18 cellular contexts compared by ENCODE assay signal in the genomic region with DNA sequence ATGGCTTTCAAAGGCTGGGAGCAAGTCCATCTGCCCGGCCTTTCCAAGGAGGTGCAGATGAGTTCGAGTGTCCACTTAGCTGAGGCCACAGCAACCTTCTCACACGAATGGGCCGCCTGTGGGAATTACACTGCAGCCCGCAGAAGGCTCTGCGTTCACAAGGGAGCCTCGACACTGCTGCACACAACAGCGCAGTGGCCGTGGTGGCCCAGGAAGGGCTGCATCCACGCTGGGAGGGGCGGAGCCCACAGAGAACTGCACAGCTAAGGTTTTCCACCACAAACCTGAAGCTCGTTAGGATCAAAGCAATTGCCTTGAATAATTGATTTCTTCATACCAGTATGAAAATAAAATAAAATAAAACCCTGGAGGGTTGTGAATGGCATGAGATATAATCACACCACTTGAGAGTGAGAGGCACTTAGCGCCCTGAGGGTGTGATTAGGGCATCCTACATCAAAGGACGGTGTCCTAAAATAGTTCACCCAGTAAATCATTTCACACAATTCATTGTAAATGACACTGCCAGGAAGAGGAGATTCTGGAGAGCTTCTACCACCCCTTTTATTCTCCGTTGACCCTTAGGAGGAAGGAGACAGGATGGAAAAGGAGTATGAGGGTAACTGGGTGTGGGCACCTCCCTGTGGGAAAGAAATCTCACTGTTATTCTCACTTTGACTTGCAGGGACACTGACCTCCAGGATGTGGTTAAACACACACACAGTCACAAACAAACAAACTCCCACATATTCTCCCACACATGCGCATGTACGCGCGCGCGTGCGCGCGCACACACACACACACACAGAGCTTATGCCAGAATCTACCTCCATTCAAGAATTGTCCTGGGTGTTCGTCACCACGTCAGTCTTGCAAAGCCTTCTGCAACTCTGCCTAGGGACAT.
DNase-seq lines count a peak whose midpoint lies in the region; ATAC-seq and TF ChIP-seq lines count a peak whose summit lies in the region.
"Had no signal": no experiment of that assay in that cellular context is flagged by ENCODE, and none has a peak within 500 bp of the region (broad histone marks: within the 10 kb centered on the region; RNA-seq: fewer than 3 reads in every experiment).

No MANE protein-coding gene starts in this region.

- ATAC-seq in natural killer cell treated with Interleukin-12 subunit alpha and Interleukin-12 subunit beta and Interleukin-15 and Interleukin-18, amount 100 ng/mL, for 72 hours, result peak; percentile 83 to 84
- ATAC-seq in GM19455 (IDR thresholded peaks at IDR 0.05; ENCODE audit: unreplicated experiment) (no peak), foreskin keratinocyte (no peak)
- ATAC-seq: stimulated activated memory B cell treated with anti-CD40 and anti-IgM and Interleukin-4, amounts not matched to agents 10 μg/mL and 1 μg/mL and 100 μg/mL, for 72 hours had no signal

- peaks cover 3% of the 10 kb centered on the region for H3K36me3 Mint-ChIP-seq in activated CD4-positive, alpha-beta T cell treated with anti-CD3 and anti-CD28 coated beads, Interleukin-2, amount 10 ng/mL, durations not matched to agents 24 days and 14 days (ENCODE audit: low read depth)
- H3K36me3 Mint-ChIP-seq in activated CD4-positive, alpha-beta memory T cell treated with anti-CD3 and anti-CD28 coated beads for 36 hours, result no peaks in the 10 kb centered on the region
- no peaks in the 10 kb centered on the region for H3K36me3 Mint-ChIP-seq in natural killer cell treated with Interleukin-12 subunit alpha and Interleukin-12 subunit beta and Interleukin-15 and Interleukin-18, amount 100 ng/mL, for 72 hours
- H3K36me3 Mint-ChIP-seq: activated naive CD4-positive, alpha-beta T cell treated with anti-CD3 and anti-CD28 coated beads, Interleukin-2, amount 10 ng/mL, durations not matched to agents 7 days and 5 days; stimulated activated memory B cell treated with anti-CD40 and anti-IgM and Interleukin-4, amounts not matched to agents 10 μg/mL and 1 μg/mL and 100 μg/mL, for 72 hours had no signal

- H3K9me3 Mint-ChIP-seq in activated CD4-positive, alpha-beta T cell treated with anti-CD3 and anti-CD28 coated beads, Interleukin-2, amount 10 ng/mL, durations not matched to agents 24 days and 14 days, result peaks cover 9% of the 10 kb centered on the region
- H3K9me3 Mint-ChIP-seq in activated CD4-positive, alpha-beta memory T cell treated with anti-CD3 and anti-CD28 coated beads for 36 hours, result no peaks in the 10 kb centered on the region
- H3K9me3 Mint-ChIP-seq in natural killer cell treated with Interleukin-12 subunit alpha and Interleukin-12 subunit beta and Interleukin-15 and Interleukin-18, amount 100 ng/mL, for 72 hours, result no peaks in the 10 kb centered on the region
- H3K9me3 Mint-ChIP-seq: activated naive CD4-positive, alpha-beta T cell treated with anti-CD3 and anti-CD28 coated beads, Interleukin-2, amount 10 ng/mL, durations not matched to agents 7 days and 5 days had no signal

- peaks cover 11% of the 10 kb centered on the region for H3K27me3 Mint-ChIP-seq in activated CD4-positive, alpha-beta T cell treated with anti-CD3 and anti-CD28 coated beads, Interleukin-2, amount 10 ng/mL, durations not matched to agents 24 days and 14 days
- no peaks in the 10 kb centered on the region for H3K27me3 Mint-ChIP-seq in activated CD4-positive, alpha-beta memory T cell treated with anti-CD3 and anti-CD28 coated beads for 36 hours
- H3K27me3 Mint-ChIP-seq in natural killer cell treated with Interleukin-12 subunit alpha and Interleukin-12 subunit beta and Interleukin-15 and Interleukin-18, amount 100 ng/mL, for 72 hours, result no peaks in the 10 kb centered on the region

- CTCF ChIA-PET in activated CD4-positive, alpha-beta memory T cell treated with anti-CD3 and anti-CD28 coated beads for 36 hours (lab: Charles Lee), result interaction anchor here (1.0 kb wide), 1 partner anchor 120 kb away, joined by 4 read pairs; no protein-coding TSS in a partner anchor

- no peak overlapping the region for H3K4me3 ChIP-seq in GM06990 (replicated peaks; ENCODE audit: low read depth, low read length)
- H3K4me3 ChIP-seq: left ventricle myocardium inferior, PC-9, vagina had no signal

- intact Hi-C loops in activated CD4-positive, alpha-beta T cell treated with anti-CD3 and anti-CD28 coated beads, Interleukin-2, amount 10 ng/mL, durations not matched to agents 24 days and 14 days (cut with micrococcal nuclease), result loop anchor here (5.0 kb wide), 1 partner anchor 37 kb away; no protein-coding TSS in a partner anchor
- intact Hi-C loops in activated CD4-positive, alpha-beta memory T cell treated with anti-CD3 and anti-CD28 coated beads for 36 hours (cut with micrococcal nuclease), result no loop called here

- no peak overlapping the region for H3K27ac ChIP-seq in foreskin keratinocyte
- H3K27ac ChIP-seq: brain microvascular endothelial cell, left ventricle myocardium inferior, PC-9, vagina had no signal

- no peak overlapping the region for H3K4me3 Mint-ChIP-seq in activated CD4-positive, alpha-beta T cell treated with anti-CD3 and anti-CD28 coated beads, Interleukin-2, amount 10 ng/mL, durations not matched to agents 24 days and 14 days
- no peak overlapping the region for H3K4me3 Mint-ChIP-seq in activated CD4-positive, alpha-beta memory T cell treated with anti-CD3 and anti-CD28 coated beads for 36 hours
- H3K4me3 Mint-ChIP-seq in natural killer cell treated with Interleukin-12 subunit alpha and Interleukin-12 subunit beta and Interleukin-15 and Interleukin-18, amount 100 ng/mL, for 72 hours, result peak overlapping the region; percentile 55
- H3K4me3 Mint-ChIP-seq: activated B cell treated with CpG ODN at 0.5 μM for 24 hours; activated naive CD4-positive, alpha-beta T cell treated with anti-CD3 and anti-CD28 coated beads, Interleukin-2, amount 10 ng/mL, durations not matched to agents 7 days and 5 days; naive B cell; stimulated activated memory B cell treated with anti-CD40 and anti-IgM and Interleukin-4, amounts not matched to agents 10 μg/mL and 1 μg/mL and 100 μg/mL, for 72 hours had no signal

- TF ChIP-seq CTCF in GM06990 (IDR thresholded peaks at IDR 0.05; ENCODE audit: insufficient read depth, low read length, poor library complexity, severe bottlenecking), result no peak
- no peak for TF ChIP-seq CTCF in foreskin keratinocyte (conservative IDR thresholded peaks at IDR 0.05)

- peak overlapping the region; percentile 85 for H3K27ac Mint-ChIP-seq in activated CD4-positive, alpha-beta T cell treated with anti-CD3 and anti-CD28 coated beads, Interleukin-2, amount 10 ng/mL, durations not matched to agents 24 days and 14 days
- no peak overlapping the region for H3K27ac Mint-ChIP-seq in activated CD4-positive, alpha-beta memory T cell treated with anti-CD3 and anti-CD28 coated beads for 36 hours
- H3K27ac Mint-ChIP-seq in natural killer cell treated with Interleukin-12 subunit alpha and Interleukin-12 subunit beta and Interleukin-15 and Interleukin-18, amount 100 ng/mL, for 72 hours, result peak overlapping the region; percentile 71 to 89
- H3K27ac Mint-ChIP-seq: activated B cell treated with CpG ODN at 0.5 μM for 24 hours; activated naive CD4-positive, alpha-beta T cell treated with anti-CD3 and anti-CD28 coated beads, Interleukin-2, amount 10 ng/mL, durations not matched to agents 7 days and 5 days; stimulated activated memory B cell treated with anti-CD40 and anti-IgM and Interleukin-4, amounts not matched to agents 10 μg/mL and 1 μg/mL and 100 μg/mL, for 72 hours had no signal

- POLR2A ChIA-PET in activated CD4-positive, alpha-beta memory T cell treated with anti-CD3 and anti-CD28 coated beads for 36 hours (lab: Charles Lee), result interaction anchor here (0.6 kb wide), 1 partner anchor 8 kb away, joined by 3 read pairs; no protein-coding TSS in a partner anchor

- no peaks in the 10 kb centered on the region for H3K4me1 ChIP-seq in foreskin keratinocyte
- H3K4me1 ChIP-seq: vagina had no signal

- DNase-seq in activated CD4-positive, alpha-beta T cell treated with anti-CD3 and anti-CD28 coated beads, Interleukin-2, amount 10 ng/mL, durations not matched to agents 24 days and 14 days, result peak; percentile 73
- no peak for DNase-seq in activated CD4-positive, alpha-beta T cell treated with anti-CD3 and anti-CD28 coated beads for 1 hour
- peak; percentile 35 for DNase-seq in GM06990 (ENCODE audit: extremely low read depth, insufficient read length)
- peak; percentile 48 for DNase-seq in activated CD4-positive, alpha-beta memory T cell treated with anti-CD3 and anti-CD28 coated beads for 36 hours
- DNase-seq in natural killer cell treated with Interleukin-12 subunit alpha and Interleukin-12 subunit beta and Interleukin-15 and Interleukin-18, amount 100 ng/mL, for 72 hours (ENCODE audit: low spot score), result peak; percentile 84
- DNase-seq in NCI-H1436 (lab: John Stamatoyannopoulos, UW), result no peak
- no peak for DNase-seq in foreskin keratinocyte
- DNase-seq: activated B cell treated with CpG ODN at 0.5 μM for 24 hours; activated naive CD4-positive, alpha-beta T cell treated with anti-CD3 and anti-CD28 coated beads, Interleukin-2, amount 10 ng/mL, durations not matched to agents 7 days and 5 days; brain microvascular endothelial cell; effector CD4-positive, alpha-beta T cell; IMR-90; left ventricle myocardium inferior; naive B cell; PC-9 had no signal

- H3K27me3 ChIP-seq in GM06990 (replicated peaks; ENCODE audit: control insufficient read depth, insufficient read depth, low read length), result no peaks in the 10 kb centered on the region
- no peaks in the 10 kb centered on the region for H3K27me3 ChIP-seq in foreskin keratinocyte
- H3K27me3 ChIP-seq: brain microvascular endothelial cell, vagina had no signal

- peaks cover 23% of the 10 kb centered on the region for H3K4me1 Mint-ChIP-seq in activated CD4-positive, alpha-beta T cell treated with anti-CD3 and anti-CD28 coated beads, Interleukin-2, amount 10 ng/mL, durations not matched to agents 24 days and 14 days
- H3K4me1 Mint-ChIP-seq in activated CD4-positive, alpha-beta memory T cell treated with anti-CD3 and anti-CD28 coated beads for 36 hours (ENCODE audit: low read depth), result peaks cover 11% of the 10 kb centered on the region
- H3K4me1 Mint-ChIP-seq in natural killer cell treated with Interleukin-12 subunit alpha and Interleukin-12 subunit beta and Interleukin-15 and Interleukin-18, amount 100 ng/mL, for 72 hours (ENCODE audit: low read depth in 2 of 2), result peaks cover 58 to 69% of the 10 kb centered on the region in 2 donors
- H3K4me1 Mint-ChIP-seq: activated B cell treated with CpG ODN at 0.5 μM for 24 hours had no signal

- no peaks in the 10 kb centered on the region for H3K36me3 ChIP-seq in GM06990 (ENCODE audit: control insufficient read depth, insufficient read depth, low read length)
- H3K36me3 ChIP-seq: brain microvascular endothelial cell, left ventricle myocardium inferior, vagina had no signal

Comparison
In these comparisons a context has a peak if more than half of its experiments do, and no peak if none do; other contexts are left out.
1. DNase-seq: peak in activated CD4-positive, alpha-beta T cell treated with anti-CD3 and anti-CD28 coated beads, Interleukin-2, amount 10 ng/mL, durations not matched to agents 24 days and 14 days (single experiment), GM06990 (single experiment), activated CD4-positive, alpha-beta memory T cell treated with anti-CD3 and anti-CD28 coated beads for 36 hours (single experiment) and natural killer cell treated with Interleukin-12 subunit alpha and Interleukin-12 subunit beta and Interleukin-15 and Interleukin-18, amount 100 ng/mL, for 72 hours (single experiment); none in activated CD4-positive, alpha-beta T cell treated with anti-CD3 and anti-CD28 coated beads for 1 hour (single experiment), NCI-H1436 (single experiment) and foreskin keratinocyte (0 of 2).
2. ATAC-seq: peak in natural killer cell treated with Interleukin-12 subunit alpha and Interleukin-12 subunit beta and Interleukin-15 and Interleukin-18, amount 100 ng/mL, for 72 hours (2 of 2); none in GM19455 (single experiment) and foreskin keratinocyte (single experiment).